13 cellular contexts compared by ENCODE assay signal in the genomic region with DNA sequence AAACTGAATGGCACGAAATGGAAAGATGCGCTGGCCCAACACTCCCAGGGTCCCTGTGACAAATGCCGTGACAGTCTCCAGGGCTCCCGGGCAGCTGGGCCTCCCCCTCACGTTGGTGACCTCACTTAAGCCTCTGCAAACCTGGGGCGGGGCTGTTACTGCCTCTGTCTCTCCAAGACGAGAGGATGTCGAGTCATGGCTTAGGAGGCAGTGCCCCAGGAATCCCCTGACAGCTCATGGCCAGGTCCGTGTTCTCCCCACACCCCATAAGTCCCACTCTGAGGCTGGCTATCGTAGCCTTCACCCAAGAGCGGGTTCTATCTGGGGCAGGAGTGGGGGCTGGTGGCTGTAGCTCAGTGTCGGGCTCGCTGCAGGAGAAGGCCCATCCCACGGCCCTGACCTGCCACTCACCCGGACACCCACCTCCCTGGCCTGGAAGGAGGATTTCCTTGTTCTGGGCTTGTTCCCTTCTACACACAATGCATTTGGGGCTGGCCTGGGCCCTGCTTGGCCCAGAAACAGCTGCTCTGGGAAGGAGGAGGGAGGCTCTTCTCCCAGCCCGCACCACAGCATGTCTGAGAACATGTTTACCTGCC. TPM values are rescaled to one million over a fixed set of nuclear protein-coding genes. Genes with fewer than 3 reads are reported as not detected.
A peak's percentile ranks its signal among the peaks of the same experiment; 100 is the strongest.
DNase-seq lines count a peak whose midpoint lies in the region; ATAC-seq and TF ChIP-seq lines count a peak whose summit lies in the region.
"Had no signal": no experiment of that assay in that cellular context is flagged by ENCODE, and none has a peak within 500 bp of the region (broad histone marks: within the 10 kb centered on the region; RNA-seq: fewer than 3 reads in every experiment).

No MANE protein-coding gene starts in this region.

- no peaks in the 10 kb centered on the region for H3K27me3 Mint-ChIP-seq in activated CD8-positive, alpha-beta T cell treated with anti-CD3 and anti-CD28 coated beads for 36 hours
- no peaks in the 10 kb centered on the region for H3K27me3 Mint-ChIP-seq in activated CD8-positive, alpha-beta T cell treated with anti-CD3 and anti-CD28 coated beads, Interleukin-2, amount 10 ng/mL, durations not matched to agents 7 days and 5 days (ENCODE audit: low read depth)
- H3K27me3 Mint-ChIP-seq in memory B cell (no peaks in the 10 kb centered on the region), endothelial cell (ENCODE audit: unreplicated experiment) (peaks cover 10% of the 10 kb centered on the region)
- H3K27me3 Mint-ChIP-seq: naive B cell had no signal

- no peak for ATAC-seq in activated CD8-positive, alpha-beta T cell treated with anti-CD3 and anti-CD28 coated beads for 36 hours
- ATAC-seq in activated CD8-positive, alpha-beta T cell treated with anti-CD3 and anti-CD28 coated beads, Interleukin-2, amount 10 ng/mL, durations not matched to agents 7 days and 5 days = no peak
- no peak for ATAC-seq in memory B cell (ENCODE audit: low read depth)
- no peak for ATAC-seq in upper lobe of left lung (ENCODE audit: low FRiP score in 2 of 2)
- no peak for ATAC-seq in GM21529 (IDR thresholded peaks at IDR 0.05; ENCODE audit: unreplicated experiment)

- H3K4me3 ChIP-seq in upper lobe of left lung = no peak overlapping the region
- no peak overlapping the region for H3K4me3 ChIP-seq in BE2C (ENCODE audit: low read depth, low read length)

- H3K4me1 ChIP-seq in upper lobe of left lung (peaks cover 47 to 67% (median 58%) of the 10 kb centered on the region in 4 donors), BE2C (peaks cover 15% of the 10 kb centered on the region)

- TF ChIP-seq CTCF in activated CD8-positive, alpha-beta T cell treated with anti-CD3 and anti-CD28 coated beads for 36 hours (IDR thresholded peaks at IDR 0.05) = no peak
- no peak for TF ChIP-seq CTCF in upper lobe of left lung (IDR thresholded peaks at IDR 0.05)
- TF ChIP-seq CTCF in BE2C (IDR thresholded peaks at IDR 0.05; ENCODE audit: low read depth, low read length) = no peak
- no peak for TF ChIP-seq CTCF in endothelial cell (IDR thresholded peaks at IDR 0.05; ENCODE audit: unreplicated experiment)

- H3K9me3 ChIP-seq in upper lobe of left lung (no peaks in the 10 kb centered on the region), BE2C (no peaks in the 10 kb centered on the region)

- no peaks in the 10 kb centered on the region for H3K36me3 ChIP-seq in upper lobe of left lung
- H3K36me3 ChIP-seq in BE2C = peaks cover 3% of the 10 kb centered on the region; the same call in 1 of the 2 replicates

- H3K27me3 ChIP-seq in upper lobe of left lung = no peaks in the 10 kb centered on the region
- H3K27me3 ChIP-seq in BE2C = no peaks in the 10 kb centered on the region

- no peak overlapping the region for H3K4me3 Mint-ChIP-seq in activated CD8-positive, alpha-beta T cell treated with anti-CD3 and anti-CD28 coated beads for 36 hours
- no peak overlapping the region for H3K4me3 Mint-ChIP-seq in activated CD8-positive, alpha-beta T cell treated with anti-CD3 and anti-CD28 coated beads, Interleukin-2, amount 10 ng/mL, durations not matched to agents 7 days and 5 days
- H3K4me3 Mint-ChIP-seq in memory B cell = no peak overlapping the region
- H3K4me3 Mint-ChIP-seq in endothelial cell (ENCODE audit: unreplicated experiment) = no peak overlapping the region

- H3K27ac Mint-ChIP-seq in activated CD8-positive, alpha-beta T cell treated with anti-CD3 and anti-CD28 coated beads for 36 hours = peak overlapping the region; percentile 30
- no peak overlapping the region for H3K27ac Mint-ChIP-seq in activated CD8-positive, alpha-beta T cell treated with anti-CD3 and anti-CD28 coated beads, Interleukin-2, amount 10 ng/mL, durations not matched to agents 7 days and 5 days
- peak overlapping the region; percentile 7 for H3K27ac Mint-ChIP-seq in memory B cell
- H3K27ac Mint-ChIP-seq in endothelial cell (ENCODE audit: unreplicated experiment) = no peak overlapping the region

- H3K4me1 Mint-ChIP-seq in activated CD8-positive, alpha-beta T cell treated with anti-CD3 and anti-CD28 coated beads for 36 hours (ENCODE audit: low read depth) = peaks cover 19% of the 10 kb centered on the region
- peaks cover 27% of the 10 kb centered on the region for H3K4me1 Mint-ChIP-seq in activated CD8-positive, alpha-beta T cell treated with anti-CD3 and anti-CD28 coated beads, Interleukin-2, amount 10 ng/mL, durations not matched to agents 7 days and 5 days (ENCODE audit: low read depth)
- H3K4me1 Mint-ChIP-seq in memory B cell (peaks cover 21% of the 10 kb centered on the region), endothelial cell (ENCODE audit: unreplicated experiment) (peaks cover 12% of the 10 kb centered on the region)

- no peak for TF ChIP-seq EP300 in upper lobe of left lung (IDR thresholded peaks at IDR 0.05)

- 64 to 65% methylated on average over 8 to 16 of the region's 16 CpGs for WGBS in upper lobe of left lung, 2 donors

- TF ChIP-seq POLR2A in upper lobe of left lung (IDR thresholded peaks at IDR 0.05) = peak in 1 of 4 donors; percentile 24

- H3K36me3 Mint-ChIP-seq in activated CD8-positive, alpha-beta T cell treated with anti-CD3 and anti-CD28 coated beads for 36 hours (ENCODE audit: low read depth) = peaks cover 25% of the 10 kb centered on the region
- H3K36me3 Mint-ChIP-seq in activated CD8-positive, alpha-beta T cell treated with anti-CD3 and anti-CD28 coated beads, Interleukin-2, amount 10 ng/mL, durations not matched to agents 7 days and 5 days (ENCODE audit: low read depth) = peaks cover 21% of the 10 kb centered on the region
- H3K36me3 Mint-ChIP-seq in memory B cell = peaks cover 8% of the 10 kb centered on the region
- peaks cover 7% of the 10 kb centered on the region for H3K36me3 Mint-ChIP-seq in endothelial cell (ENCODE audit: low read depth, unreplicated experiment)

- CTCF ChIA-PET in activated CD8-positive, alpha-beta T cell treated with anti-CD3 and anti-CD28 coated beads for 36 hours (lab: Charles Lee) = interaction anchor here (2.9 kb wide), 1 partner anchor 78 kb away, joined by 18 read pairs; the partner anchor contains the start of gene ADRM1
- CTCF ChIA-PET in activated CD8-positive, alpha-beta T cell treated with anti-CD3 and anti-CD28 coated beads, Interleukin-2, amount 10 ng/mL, durations not matched to agents 7 days and 5 days (lab: Charles Lee) = interaction anchor here (1.4 kb wide), 1 partner anchor 84 kb away, joined by 4 read pairs; no protein-coding TSS in a partner anchor

- peak overlapping the region; percentile 69 to 86 (median 74) for H3K27ac ChIP-seq in upper lobe of left lung

- peak; percentile 33 for DNase-seq in activated CD8-positive, alpha-beta T cell treated with anti-CD3 and anti-CD28 coated beads for 36 hours
- no peak for DNase-seq in activated CD8-positive, alpha-beta T cell treated with anti-CD3 and anti-CD28 coated beads, Interleukin-2, amount 10 ng/mL, durations not matched to agents 7 days and 5 days
- DNase-seq in dedifferentiated amniotic fluid mesenchymal stem cell (ENCODE audit: extremely low spot score) (peak; percentile 53), memory B cell (ENCODE audit: low spot score in 2 of 2) (no peak), upper lobe of left lung (peak in 1 of 2 donors; percentile 37), BE2C (no peak), endothelial cell (ENCODE audit: low spot score) (no peak)
- DNase-seq: anterior cingulate cortex, naive B cell, NCI-H146 had no signal

- peaks cover 4% of the 10 kb centered on the region for H3K9me3 Mint-ChIP-seq in activated CD8-positive, alpha-beta T cell treated with anti-CD3 and anti-CD28 coated beads for 36 hours
- H3K9me3 Mint-ChIP-seq in activated CD8-positive, alpha-beta T cell treated with anti-CD3 and anti-CD28 coated beads, Interleukin-2, amount 10 ng/mL, durations not matched to agents 7 days and 5 days (ENCODE audit: insufficient read depth) = no peaks in the 10 kb centered on the region
- H3K9me3 Mint-ChIP-seq in memory B cell (peaks cover 4% of the 10 kb centered on the region), endothelial cell (ENCODE audit: unreplicated experiment) (no peaks in the 10 kb centered on the region)

- POLR2A ChIA-PET in activated CD8-positive, alpha-beta T cell treated with anti-CD3 and anti-CD28 coated beads for 36 hours (lab: Charles Lee) = no interaction called here
- POLR2A ChIA-PET in activated CD8-positive, alpha-beta T cell treated with anti-CD3 and anti-CD28 coated beads, Interleukin-2, amount 10 ng/mL, durations not matched to agents 7 days and 5 days (lab: Charles Lee) = no interaction called here

- intact Hi-C loops in activated CD8-positive, alpha-beta T cell treated with anti-CD3 and anti-CD28 coated beads for 36 hours (cut with micrococcal nuclease) = no loop called here

RNA-seq across cellular contexts. Expression of gene RPS21, which starts 5.6 kb away (rescaled TPM):
- 1,000 to 10,000 TPM; 2,670 to 2,760 TPM for total RNA-seq in activated CD8-positive, alpha-beta T cell treated with anti-CD3 and anti-CD28 coated beads for 36 hours
- total RNA-seq in activated CD8-positive, alpha-beta T cell treated with anti-CD3 and anti-CD28 coated beads, Interleukin-2, amount 10 ng/mL, durations not matched to agents 7 days and 5 days = 1,000 to 10,000 TPM; 1,875 to 1,999 TPM
- total RNA-seq in upper lobe of left lung = 1,000 to 10,000 TPM in 3 of 6 donors, 100 to 1,000 TPM in 2, 10 to 100 TPM in 1; 94.6 to 1,381 (median 998) TPM
- polyA plus RNA-seq in BE2C (2012; ENCODE audit: insufficient read depth, insufficient read length, low read depth) = 4,851 TPM
- 1,710 TPM for total RNA-seq in endothelial cell (ENCODE audit: unreplicated experiment)

RNA-seq across cellular contexts. Expression of gene LAMA5, which starts 14.2 kb away (rescaled TPM):
- total RNA-seq in activated CD8-positive, alpha-beta T cell treated with anti-CD3 and anti-CD28 coated beads for 36 hours = under 1 TPM; 0.25 to 0.76 TPM
- total RNA-seq in activated CD8-positive, alpha-beta T cell treated with anti-CD3 and anti-CD28 coated beads, Interleukin-2, amount 10 ng/mL, durations not matched to agents 7 days and 5 days = under 1 TPM; 0.40 to 0.63 TPM
- 1,000 to 10,000 TPM in 1 of 6 donors, 100 to 1,000 TPM in 5; 176 to 1,019 (median 307) TPM for total RNA-seq in upper lobe of left lung
- 86.4 TPM for polyA plus RNA-seq in BE2C (2012; ENCODE audit: insufficient read depth, insufficient read length, low read depth)
- 34.5 TPM for total RNA-seq in endothelial cell (ENCODE audit: unreplicated experiment)

RNA-seq across cellular contexts. Expression of gene CABLES2, which starts 25.8 kb away (rescaled TPM):
- total RNA-seq in activated CD8-positive, alpha-beta T cell treated with anti-CD3 and anti-CD28 coated beads for 36 hours = 1 to 10 TPM; 3.2 to 4.5 TPM
- total RNA-seq in activated CD8-positive, alpha-beta T cell treated with anti-CD3 and anti-CD28 coated beads, Interleukin-2, amount 10 ng/mL, durations not matched to agents 7 days and 5 days = 10 to 100 TPM; 17.0 to 17.5 TPM
- 1 to 10 TPM; 2.2 to 5.2 (median 4.0) TPM for total RNA-seq in upper lobe of left lung
- 2.7 TPM for polyA plus RNA-seq in BE2C (2012; ENCODE audit: insufficient read depth, insufficient read length, low read depth)
- total RNA-seq in endothelial cell (ENCODE audit: unreplicated experiment) = 9.3 TPM

RNA-seq across cellular contexts. Expression of gene RBBP8NL, which starts 46.0 kb away (rescaled TPM):
- total RNA-seq in activated CD8-positive, alpha-beta T cell treated with anti-CD3 and anti-CD28 coated beads for 36 hours = not detected
- total RNA-seq in activated CD8-positive, alpha-beta T cell treated with anti-CD3 and anti-CD28 coated beads, Interleukin-2, amount 10 ng/mL, durations not matched to agents 7 days and 5 days = not detected
- 1 to 10 TPM in 4 of 6 donors, under 1 TPM in 1, not detected in 1; 0.51 to 6.3 (median 1.9) TPM for total RNA-seq in upper lobe of left lung
- not detected for polyA plus RNA-seq in BE2C (2012; ENCODE audit: insufficient read depth, insufficient read length, low read depth)
- 0.10 TPM for total RNA-seq in endothelial cell (ENCODE audit: unreplicated experiment)
- total RNA-seq: glomerular endothelial cell, temporal lobe had no signal

Comparison
In these comparisons a context has a peak if more than half of its experiments do, and no peak if none do; other contexts are left out.
1. DNase-seq: peak in activated CD8-positive, alpha-beta T cell treated with anti-CD3 and anti-CD28 coated beads for 36 hours (single experiment) and dedifferentiated amniotic fluid mesenchymal stem cell (single experiment); none in activated CD8-positive, alpha-beta T cell treated with anti-CD3 and anti-CD28 coated beads, Interleukin-2, amount 10 ng/mL, durations not matched to agents 7 days and 5 days (single experiment), memory B cell (0 of 2), BE2C (single experiment) and endothelial cell (single experiment).
2. H3K27ac Mint-ChIP-seq: peak in activated CD8-positive, alpha-beta T cell treated with anti-CD3 and anti-CD28 coated beads for 36 hours (single experiment) and memory B cell (single experiment); none in activated CD8-positive, alpha-beta T cell treated with anti-CD3 and anti-CD28 coated beads, Interleukin-2, amount 10 ng/mL, durations not matched to agents 7 days and 5 days (single experiment) and endothelial cell (single experiment).
3. RNA of gene LAMA5, which starts 14.2 kb away (total RNA-seq): 176 to 1,019 TPM in upper lobe of left lung and 34.5 TPM in endothelial cell (single experiment); 0.25 to 0.76 TPM in activated CD8-positive, alpha-beta T cell treated with anti-CD3 and anti-CD28 coated beads for 36 hours and 0.40 to 0.63 TPM in activated CD8-positive, alpha-beta T cell treated with anti-CD3 and anti-CD28 coated beads, Interleukin-2, amount 10 ng/mL, durations not matched to agents 7 days and 5 days; every median in the first group is over 10 times any median in the second.